ENCODE assay signal across 11 cellular contexts in the genomic region with DNA sequence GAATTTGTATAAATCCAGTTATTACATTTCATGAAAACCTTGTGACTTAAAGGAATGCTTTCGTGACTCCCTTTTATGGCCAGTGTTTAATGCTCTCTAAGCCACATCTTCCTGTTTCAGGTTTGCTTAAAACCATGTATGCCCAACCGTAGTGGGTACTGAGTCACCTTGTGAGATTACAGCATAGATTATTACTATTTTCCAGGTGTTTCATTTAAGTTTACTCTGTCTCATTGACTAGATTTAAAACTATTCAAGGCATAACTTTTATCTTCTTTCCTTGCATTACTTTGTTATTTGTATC. TPM values are rescaled to one million over a fixed set of nuclear protein-coding genes. Genes with fewer than 3 reads are reported as not detected.
DNase-seq lines count a peak whose midpoint lies in the region; ATAC-seq and TF ChIP-seq lines count a peak whose summit lies in the region.
"Had no signal": no experiment of that assay in that cellular context is flagged by ENCODE, and none has a peak within 500 bp of the region (broad histone marks: within the 10 kb centered on the region; RNA-seq: fewer than 3 reads in every experiment).

No MANE protein-coding gene starts in this region.

- H3K36me3 ChIP-seq in cardiac muscle cell: peaks cover 26% of the 10 kb centered on the region
- H3K36me3 ChIP-seq in heart left ventricle: peaks cover 0 to 95% (median 89%) of the 10 kb centered on the region in 9 donors

- H3K27ac ChIP-seq in cardiac muscle cell (peak overlapping the region; percentile 54), heart left ventricle (no peak overlapping the region)
- H3K27ac ChIP-seq: gastrocnemius medialis, testis had no signal

- peaks cover 20 to 51% of the 10 kb centered on the region in 2 donors for H3K36me3 Mint-ChIP-seq in activated naive CD4-positive, alpha-beta T cell treated with anti-CD3 and anti-CD28 coated beads, Interleukin-2, amount 50 U/mL, for 72 hours
- H3K36me3 Mint-ChIP-seq in stimulated activated naive B cell treated with anti-CD40 and anti-IgM and Interleukin-4, amounts not matched to agents 10 μg/mL and 1 μg/mL and 100 μg/mL, for 72 hours: peaks cover 50 to 67% of the 10 kb centered on the region in 2 donors

- no peak for DNase-seq in cardiac muscle cell (ENCODE audit: low read depth in 1 of 2, low spot score in 1 of 2)
- no peak for DNase-seq in heart left ventricle
- DNase-seq in activated naive CD4-positive, alpha-beta T cell treated with anti-CD3 and anti-CD28 coated beads, Interleukin-2, amount 50 U/mL, for 72 hours (ENCODE audit: low spot score in 2 of 2): peak in 1 of 2 donors; percentile 40
- no peak for DNase-seq in stimulated activated naive B cell treated with anti-CD40 and anti-IgM and Interleukin-4, amounts not matched to agents 10 μg/mL and 1 μg/mL and 100 μg/mL, for 72 hours
- DNase-seq in NCI-H1694 treated with DMSO at 0.1 percent for 48 hours (lab: John Stamatoyannopoulos, UW): no peak
- no peak for DNase-seq in NCI-H510A (lab: John Stamatoyannopoulos, UW)
- no peak for DNase-seq in cardiac septum (ENCODE audit: low spot score)
- DNase-seq: gastrocnemius medialis, NCI-H1092, testis had no signal

- H3K9me3 ChIP-seq in cardiac muscle cell (ENCODE audit: low read depth): no peaks in the 10 kb centered on the region
- no peaks in the 10 kb centered on the region for H3K9me3 ChIP-seq in heart left ventricle
- H3K9me3 ChIP-seq: gastrocnemius medialis, testis had no signal

- ATAC-seq in heart left ventricle (no peak), HG03457 (IDR thresholded peaks at IDR 0.05; ENCODE audit: unreplicated experiment) (peak; percentile 67)
- peak; percentile 92 to 93 for ATAC-seq in activated naive CD4-positive, alpha-beta T cell treated with anti-CD3 and anti-CD28 coated beads, Interleukin-2, amount 50 U/mL, for 72 hours
- ATAC-seq in stimulated activated naive B cell treated with anti-CD40 and anti-IgM and Interleukin-4, amounts not matched to agents 10 μg/mL and 1 μg/mL and 100 μg/mL, for 72 hours (replicated peaks): peak; percentile 75 to 92
- ATAC-seq: gastrocnemius medialis had no signal

- peaks cover 14% of the 10 kb centered on the region for H3K4me1 ChIP-seq in cardiac muscle cell (ENCODE audit: low read depth)
- H3K4me1 ChIP-seq in heart left ventricle: peaks cover 0 to 4% (median 0%) of the 10 kb centered on the region in 12 donors
- H3K4me1 ChIP-seq: gastrocnemius medialis had no signal

- H3K27me3 ChIP-seq in cardiac muscle cell: no peaks in the 10 kb centered on the region
- no peaks in the 10 kb centered on the region for H3K27me3 ChIP-seq in heart left ventricle
- H3K27me3 ChIP-seq: gastrocnemius medialis, testis had no signal

- H3K4me3 Mint-ChIP-seq in stimulated activated naive B cell treated with anti-CD40 and anti-IgM and Interleukin-4, amounts not matched to agents 10 μg/mL and 1 μg/mL and 100 μg/mL, for 72 hours: no peak overlapping the region

- TF ChIP-seq CTCF in cardiac muscle cell (IDR thresholded peaks at IDR 0.05; ENCODE audit: low read depth, low read length) (no peak), heart left ventricle (IDR thresholded peaks at IDR 0.05) (no peak)

- TF ChIP-seq POLR2A in heart left ventricle (IDR thresholded peaks at IDR 0.05): no peak

- H3K27ac Mint-ChIP-seq in activated naive CD4-positive, alpha-beta T cell treated with anti-CD3 and anti-CD28 coated beads, Interleukin-2, amount 50 U/mL, for 72 hours: peak overlapping the region; percentile 93 to 95
- H3K27ac Mint-ChIP-seq in stimulated activated naive B cell treated with anti-CD40 and anti-IgM and Interleukin-4, amounts not matched to agents 10 μg/mL and 1 μg/mL and 100 μg/mL, for 72 hours: no peak overlapping the region

- 85 to 93% (median 89%) methylated on average over 2 of the region's 2 CpGs for WGBS in heart left ventricle, 4 donors

- intact Hi-C loops in heart left ventricle (cut with DNase I) (no loop called here), cardiac septum (cut with DNase I) (no loop called here)

- peaks cover 4 to 12% of the 10 kb centered on the region in 2 donors for H3K4me1 Mint-ChIP-seq in stimulated activated naive B cell treated with anti-CD40 and anti-IgM and Interleukin-4, amounts not matched to agents 10 μg/mL and 1 μg/mL and 100 μg/mL, for 72 hours

- H3K27me3 Mint-ChIP-seq in stimulated activated naive B cell treated with anti-CD40 and anti-IgM and Interleukin-4, amounts not matched to agents 10 μg/mL and 1 μg/mL and 100 μg/mL, for 72 hours: no peaks in the 10 kb centered on the region

- no peak overlapping the region for H3K4me3 ChIP-seq in cardiac muscle cell
- H3K4me3 ChIP-seq in heart left ventricle: no peak overlapping the region
- H3K4me3 ChIP-seq: gastrocnemius medialis, testis had no signal

- peaks cover 4 to 13% of the 10 kb centered on the region in 2 donors for H3K9me3 Mint-ChIP-seq in activated naive CD4-positive, alpha-beta T cell treated with anti-CD3 and anti-CD28 coated beads, Interleukin-2, amount 50 U/mL, for 72 hours
- peaks cover 0 to 4% of the 10 kb centered on the region in 2 donors for H3K9me3 Mint-ChIP-seq in stimulated activated naive B cell treated with anti-CD40 and anti-IgM and Interleukin-4, amounts not matched to agents 10 μg/mL and 1 μg/mL and 100 μg/mL, for 72 hours

RNA-seq across cellular contexts. Expression of gene KIF1B, which starts 40.1 kb away (rescaled TPM):
- 29.3 and 56.2 TPM in 2 replicates for total RNA-seq in cardiac muscle cell
- 22.2 and 40.9 TPM in 2 replicates for polyA plus RNA-seq in cardiac muscle cell
- 100 to 1,000 TPM in 2 of 9 donors, 10 to 100 TPM in 7; 65.5 to 137 (median 82.0) TPM for total RNA-seq in heart left ventricle
- polyA plus RNA-seq in heart left ventricle: 10 to 100 TPM; 25.0 to 65.9 TPM
- 10 to 100 TPM; 11.1 to 14.0 TPM for total RNA-seq in activated naive CD4-positive, alpha-beta T cell treated with anti-CD3 and anti-CD28 coated beads, Interleukin-2, amount 50 U/mL, for 72 hours
- total RNA-seq in cardiac septum: 93.6 TPM

Comparison
In these comparisons a context has a peak if more than half of its experiments do, and no peak if none do; other contexts are left out.
1. ATAC-seq: peak in HG03457 (single experiment), activated naive CD4-positive, alpha-beta T cell treated with anti-CD3 and anti-CD28 coated beads, Interleukin-2, amount 50 U/mL, for 72 hours (2 of 2) and stimulated activated naive B cell treated with anti-CD40 and anti-IgM and Interleukin-4, amounts not matched to agents 10 μg/mL and 1 μg/mL and 100 μg/mL, for 72 hours (2 of 2); none in heart left ventricle (0 of 4).